Comparison of ENCODE assay signal across 8 cellular contexts in genomic region chr6:29827579-29828470, GRCh38. TPM values are rescaled to one million over a fixed set of nuclear protein-coding genes. Genes with fewer than 3 reads are reported as not detected.
A peak's percentile ranks its signal among the peaks of the same experiment; 100 is the strongest.
DNase-seq lines count a peak whose midpoint lies in the region; TF ChIP-seq lines count a peak whose summit lies in the region.

HLA-G (plus strand) TSS chr6:29827825; CDS start chr6:29827845, 20 bp downstream.

- 15% methylated on average over 68 of the region's 75 CpGs for WGBS in mesenchymal stem cell
- 2 to 5% methylated on average over 24 to 63 of the region's 75 CpGs for WGBS in testis, 2 donors

- H3K36me3 ChIP-seq in duodenal mucosa (ENCODE audit: control insufficient read depth in 1 of 2, insufficient read depth in 2 of 2, low read length in 2 of 2) (no peaks in the 10 kb centered on the region), mesenchymal stem cell (ENCODE audit: control insufficient read depth in 1 of 2, insufficient read depth in 2 of 2, low read depth in 1 of 2, low read length in 2 of 2) (no peaks in the 10 kb centered on the region), testis (ENCODE audit: low read depth, missing control alignments) (no peaks in the 10 kb centered on the region), OCI-LY7 (ENCODE audit: insufficient read depth, low read length) (no peaks in the 10 kb centered on the region)

- no peak within 1 kb of the TSS for H3K4ac ChIP-seq in mesenchymal stem cell (ENCODE audit: low read depth in 1 of 2, low read length in 2 of 2)

- no peaks in the 10 kb centered on the region for H3K79me1 ChIP-seq in mesenchymal stem cell (replicated peaks; ENCODE audit: low read length, poor library complexity, severe bottlenecking)

- H4K91ac ChIP-seq in mesenchymal stem cell (ENCODE audit: low read length): no peak within 1 kb of the TSS

- H3K79me2 ChIP-seq in OCI-LY7 (ENCODE audit: insufficient read depth, low read depth, low read length): no peaks in the 10 kb centered on the region

- H4K8ac ChIP-seq in mesenchymal stem cell (ENCODE audit: low read length): no peak within 1 kb of the TSS

- H3K14ac ChIP-seq in mesenchymal stem cell (ENCODE audit: low read length in 2 of 2): no peak within 1 kb of the TSS

- H3K4me1 ChIP-seq in duodenal mucosa (ENCODE audit: control insufficient read depth in 1 of 2, insufficient read depth in 2 of 2, low read length in 2 of 2) (no peaks in the 10 kb centered on the region), mesenchymal stem cell (ENCODE audit: control insufficient read depth, insufficient read depth, low read depth, low read length) (peaks cover 4% of the 10 kb centered on the region), testis (no peaks in the 10 kb centered on the region), OCI-LY7 (ENCODE audit: insufficient read depth, low read length, poor library complexity, severe bottlenecking) (no peaks in the 10 kb centered on the region)

- intact Hi-C loops in activated CD4-positive, alpha-beta memory T cell treated with anti-CD3 and anti-CD28 coated beads for 36 hours (cut with micrococcal nuclease): loop anchor here (5.0 kb wide), 1 partner anchor 76 kb away; no protein-coding TSS in a partner anchor
- intact Hi-C loops in testis (cut with DNase I; ENCODE audit: low total_unique reads) (no loop called here), OCI-LY7 (cut with micrococcal nuclease; ENCODE audit: unreplicated experiment) (no loop called here)

- H2BK12ac ChIP-seq in mesenchymal stem cell (ENCODE audit: low read length in 2 of 2): no peak within 1 kb of the TSS

- BruUV-seq in OCI-LY7 (replicated peaks; lab: Mats Ljungman, UMichigan): no TSS peak

- H3K27me3 ChIP-seq in duodenal mucosa (ENCODE audit: control insufficient read depth in 1 of 2, insufficient read depth in 2 of 2, low read length in 2 of 2) (peaks cover 25 to 40% of the 10 kb centered on the region in 2 donors), mesenchymal stem cell (ENCODE audit: control insufficient read depth in 1 of 2, insufficient read depth in 1 of 2, low read length in 2 of 2) (peaks cover 41 to 59% of the 10 kb centered on the region in 2 experiments), testis (no peaks in the 10 kb centered on the region)

- H3K27me3 Mint-ChIP-seq in activated CD4-positive, alpha-beta memory T cell treated with anti-CD3 and anti-CD28 coated beads for 36 hours: peaks cover 43% of the 10 kb centered on the region
- H3K27me3 Mint-ChIP-seq in activated CD4-positive, alpha-beta memory T cell treated with anti-CD3 and anti-CD28 coated beads, Interleukin-2, amount 10 ng/mL, durations not matched to agents 7 days and 5 days: peaks cover 74% of the 10 kb centered on the region

- H3K9ac ChIP-seq in duodenal mucosa (ENCODE audit: low read depth in 1 of 2, low read length in 2 of 2): no peak within 1 kb of the TSS
- no peak within 1 kb of the TSS for H3K9ac ChIP-seq in mesenchymal stem cell (ENCODE audit: low read length)

- TF ChIP-seq CTCF in testis (IDR thresholded peaks at IDR 0.05) (no peak), OCI-LY7 (conservative IDR thresholded peaks at IDR 0.05; ENCODE audit: low read length) (no peak)

- H3K27ac ChIP-seq in duodenal mucosa (ENCODE audit: low read depth, low read length) (no peak within 1 kb of the TSS), mesenchymal stem cell (ENCODE audit: low read length, poor library complexity, severe bottlenecking) (no peak within 1 kb of the TSS), testis (no peak within 1 kb of the TSS), OCI-LY7 (ENCODE audit: low read depth, low read length, poor library complexity, severe bottlenecking) (no peak within 1 kb of the TSS)

- CTCF ChIA-PET in activated CD4-positive, alpha-beta memory T cell treated with anti-CD3 and anti-CD28 coated beads for 36 hours (lab: Charles Lee): no interaction called here
- CTCF ChIA-PET in activated CD4-positive, alpha-beta memory T cell treated with anti-CD3 and anti-CD28 coated beads, Interleukin-2, amount 10 ng/mL, durations not matched to agents 7 days and 5 days (lab: Charles Lee): interaction anchor here (1.2 kb wide), 1 partner anchor 122 kb away, joined by 3 read pairs; no protein-coding TSS in a partner anchor
- CTCF ChIA-PET in OCI-LY7 (lab: Charles Lee; ENCODE audit: unreplicated experiment): no interaction called here

- POLR2A ChIA-PET in activated CD4-positive, alpha-beta memory T cell treated with anti-CD3 and anti-CD28 coated beads for 36 hours (lab: Charles Lee): no interaction called here
- POLR2A ChIA-PET in activated CD4-positive, alpha-beta memory T cell treated with anti-CD3 and anti-CD28 coated beads, Interleukin-2, amount 10 ng/mL, durations not matched to agents 7 days and 5 days (lab: Charles Lee): no interaction called here
- POLR2A ChIA-PET in OCI-LY7 (lab: Charles Lee): no interaction called here

- no peaks in the 10 kb centered on the region for H3K36me3 Mint-ChIP-seq in activated CD4-positive, alpha-beta memory T cell treated with anti-CD3 and anti-CD28 coated beads for 36 hours
- no peaks in the 10 kb centered on the region for H3K36me3 Mint-ChIP-seq in activated CD4-positive, alpha-beta memory T cell treated with anti-CD3 and anti-CD28 coated beads, Interleukin-2, amount 10 ng/mL, durations not matched to agents 7 days and 5 days (ENCODE audit: low read depth)

- H2BK15ac ChIP-seq in mesenchymal stem cell (ENCODE audit: low read depth, poor library complexity, severe bottlenecking): no peak within 1 kb of the TSS

- peak within 1 kb of the TSS; percentile 53 for H3K4me3 Mint-ChIP-seq in activated CD4-positive, alpha-beta memory T cell treated with anti-CD3 and anti-CD28 coated beads for 36 hours
- H3K4me3 Mint-ChIP-seq in activated CD4-positive, alpha-beta memory T cell treated with anti-CD3 and anti-CD28 coated beads, Interleukin-2, amount 10 ng/mL, durations not matched to agents 7 days and 5 days: no peak within 1 kb of the TSS

- H2AK5ac ChIP-seq in mesenchymal stem cell (ENCODE audit: low read length, severe bottlenecking): no peak within 1 kb of the TSS

- TF ChIP-seq POLR2A in testis (IDR thresholded peaks at IDR 0.05): no peak

- no peak within 1 kb of the TSS for H2BK5ac ChIP-seq in mesenchymal stem cell (ENCODE audit: low read depth, low read length, poor library complexity, severe bottlenecking)

- H3K4me3 ChIP-seq in duodenal mucosa (ENCODE audit: low read depth in 1 of 2, low read length in 2 of 2) (peak within 1 kb of the TSS; percentile 29 to 50), mesenchymal stem cell (ENCODE audit: insufficient read depth in 1 of 2, low read depth in 1 of 2, low read length in 2 of 2) (peak within 1 kb of the TSS in 1 of 2 experiments; percentile 63), testis (peak within 1 kb of the TSS; percentile 31 to 53), OCI-LY7 (ENCODE audit: low read depth, low read length, poor library complexity, severe bottlenecking) (no peak within 1 kb of the TSS)

- peaks cover 9% of the 10 kb centered on the region for H3K4me1 Mint-ChIP-seq in activated CD4-positive, alpha-beta memory T cell treated with anti-CD3 and anti-CD28 coated beads for 36 hours (ENCODE audit: low read depth)
- H3K4me1 Mint-ChIP-seq in activated CD4-positive, alpha-beta memory T cell treated with anti-CD3 and anti-CD28 coated beads, Interleukin-2, amount 10 ng/mL, durations not matched to agents 7 days and 5 days: peaks cover 15% of the 10 kb centered on the region

- no peak for DNase-seq in activated CD4-positive, alpha-beta memory T cell treated with anti-CD3 and anti-CD28 coated beads for 36 hours
- DNase-seq in activated CD4-positive, alpha-beta memory T cell treated with anti-CD3 and anti-CD28 coated beads, Interleukin-2, amount 10 ng/mL, durations not matched to agents 7 days and 5 days: no peak
- no peak for DNase-seq in mesenchymal stem cell
- DNase-seq in testis: no peak
- no peak for DNase-seq in LoVo (ENCODE audit: low spot score)
- DNase-seq in effector CD4-positive, alpha-beta T cell: no peak
- no peak for DNase-seq in OCI-LY7 (ENCODE audit: low spot score)

- H3K27ac Mint-ChIP-seq in activated CD4-positive, alpha-beta memory T cell treated with anti-CD3 and anti-CD28 coated beads for 36 hours: no peak within 1 kb of the TSS
- H3K27ac Mint-ChIP-seq in activated CD4-positive, alpha-beta memory T cell treated with anti-CD3 and anti-CD28 coated beads, Interleukin-2, amount 10 ng/mL, durations not matched to agents 7 days and 5 days: no peak within 1 kb of the TSS

- no peaks in the 10 kb centered on the region for H3K9me3 ChIP-seq in duodenal mucosa (ENCODE audit: control insufficient read depth in 1 of 2, low read length in 2 of 2)
- H3K9me3 ChIP-seq in mesenchymal stem cell (ENCODE audit: control insufficient read depth, low read length): no peaks in the 10 kb centered on the region
- H3K9me3 ChIP-seq in testis: no peaks in the 10 kb centered on the region
- H3K9me3 ChIP-seq in OCI-LY7 (ENCODE audit: low read length): no peaks in the 10 kb centered on the region

- H2AFZ ChIP-seq in mesenchymal stem cell (ENCODE audit: low read depth, low read length) (peak within 1 kb of the TSS; percentile 46), OCI-LY7 (ENCODE audit: low read length) (no peak within 1 kb of the TSS)

- no peak within 1 kb of the TSS for H2BK120ac ChIP-seq in mesenchymal stem cell (ENCODE audit: low read depth, low read length)

- no peak within 1 kb of the TSS for H3K23ac ChIP-seq in mesenchymal stem cell (ENCODE audit: low read length in 2 of 2)

- H3K4me2 ChIP-seq in mesenchymal stem cell (ENCODE audit: low read length, poor library complexity, severe bottlenecking) (no peak within 1 kb of the TSS), OCI-LY7 (ENCODE audit: low read length) (no peak within 1 kb of the TSS)

- H3K18ac ChIP-seq in mesenchymal stem cell (ENCODE audit: low read depth in 1 of 2, low read length in 2 of 2): no peak within 1 kb of the TSS

- no peaks in the 10 kb centered on the region for H3K9me2 ChIP-seq in OCI-LY7 (ENCODE audit: insufficient read depth, low read length)

- peaks cover 2% of the 10 kb centered on the region for H3K9me3 Mint-ChIP-seq in activated CD4-positive, alpha-beta memory T cell treated with anti-CD3 and anti-CD28 coated beads for 36 hours
- H3K9me3 Mint-ChIP-seq in activated CD4-positive, alpha-beta memory T cell treated with anti-CD3 and anti-CD28 coated beads, Interleukin-2, amount 10 ng/mL, durations not matched to agents 7 days and 5 days: no peaks in the 10 kb centered on the region

- H4K20me1 ChIP-seq in OCI-LY7 (ENCODE audit: insufficient read depth, low read length): no peaks in the 10 kb centered on the region

RNA-seq across cellular contexts. Expression of gene HLA-G, which starts in this region (rescaled TPM):
- total RNA-seq in activated CD4-positive, alpha-beta memory T cell treated with anti-CD3 and anti-CD28 coated beads for 36 hours: under 1 TPM; 0.19 to 0.38 TPM
- under 1 TPM in 1 of 2 experiments, not detected in 1; 0.15 TPM for total RNA-seq in activated CD4-positive, alpha-beta memory T cell treated with anti-CD3 and anti-CD28 coated beads, Interleukin-2, amount 10 ng/mL, durations not matched to agents 7 days and 5 days
- not detected for polyA plus RNA-seq in mesenchymal stem cell (2013, experiment 1 of 2)
- not detected for polyA plus RNA-seq in mesenchymal stem cell (2013, experiment 2 of 2)
- 1 to 10 TPM; 1.2 to 4.4 TPM for total RNA-seq in testis
- 7.4 TPM for polyA plus RNA-seq in testis (ENCODE audit: insufficient read depth, low read depth, low replicate concordance)
- total RNA-seq in OCI-LY7 (2014; rRNA removed; shearing (Covaris generic)): not detected in 2 replicates
- total RNA-seq in OCI-LY7 (2022): 0.57 and 0.70 TPM in 2 replicates
